In the genomic region with DNA sequence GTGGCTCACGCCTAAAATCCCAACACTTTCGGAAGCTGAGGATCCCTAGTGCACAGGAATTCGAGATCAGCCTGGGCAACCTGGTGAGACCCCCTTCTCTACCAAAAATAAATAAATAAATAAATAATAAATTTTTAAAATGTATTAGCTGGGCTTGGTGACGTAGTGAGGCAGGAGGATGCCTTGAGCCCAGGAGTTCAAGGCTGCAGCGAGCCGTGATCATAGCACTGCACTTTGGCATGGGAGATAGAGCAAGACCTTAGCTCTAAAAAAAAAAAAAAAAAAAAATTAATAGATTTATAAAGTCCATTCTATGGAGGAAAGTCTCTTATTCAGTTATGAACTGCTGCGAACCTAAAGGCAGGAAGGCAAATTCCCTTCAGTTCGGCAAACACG, we compare ENCODE assay signal across 8 cellular contexts. TPM values are rescaled to one million over a fixed set of nuclear protein-coding genes. Genes with fewer than 3 reads are reported as not detected.
DNase-seq lines count a peak whose midpoint lies in the region; ATAC-seq and TF ChIP-seq lines count a peak whose summit lies in the region.

No MANE protein-coding gene starts in this region.

- H2AK5ac ChIP-seq in neuronal stem cell (ENCODE audit: low read depth, low read length), result no peak overlapping the region

- CTCF ChIA-PET in CD4-positive, alpha-beta T cell (lab: Charles Lee), result no interaction called here

- H3K4me1 Mint-ChIP-seq in CD4-positive, alpha-beta T cell (ENCODE audit: low read depth), result peaks cover 17% of the 10 kb centered on the region
- peaks cover 15% of the 10 kb centered on the region for H3K4me1 Mint-ChIP-seq in endothelial cell (ENCODE audit: unreplicated experiment)

- POLR2A ChIA-PET in CD4-positive, alpha-beta T cell (lab: Charles Lee), result interaction anchor here (0.8 to 1.3 kb wide), 4 partner anchors 13 to 187 kb away, joined by 3 to 6 read pairs (median 4); a partner anchor contains a TSS

- no peak for DNase-seq in CD4-positive, alpha-beta T cell
- no peak for DNase-seq in endothelial cell (ENCODE audit: low spot score)
- no peak for DNase-seq in neuronal stem cell (ENCODE audit: low spot score)
- no peak for DNase-seq in stimulated activated CD4-positive, alpha-beta T cell treated with anti-CD3 and anti-CD28 coated beads, Interleukin-2, amount 100 ng/mL, for 48 hours
- no peak for DNase-seq in CD1c-positive myeloid dendritic cell (ENCODE audit: extremely low spot score)

- H2BK15ac ChIP-seq in neuronal stem cell (ENCODE audit: low read length), result no peak overlapping the region

- peak overlapping the region; percentile 95 for H3K4me3 Mint-ChIP-seq in CD4-positive, alpha-beta T cell
- H3K4me3 Mint-ChIP-seq in endothelial cell (ENCODE audit: unreplicated experiment), result peak overlapping the region; percentile 92

- peaks cover 6% of the 10 kb centered on the region for H3K79me1 ChIP-seq in neuronal stem cell (ENCODE audit: low read depth, low read length)

- WGBS in neuronal stem cell (ENCODE audit: extremely low coverage in 2 of 2, insufficient read length in 2 of 2, insufficient replicate concordance in 1 of 2), 2 donors, result no CpG with 5 or more reads among the region's 9 CpGs

- no peak overlapping the region for H3K14ac ChIP-seq in neuronal stem cell (ENCODE audit: low read length)

- no peak overlapping the region for H3K23ac ChIP-seq in neuronal stem cell (ENCODE audit: low read depth, low read length, poor library complexity)

- H3K4me3 ChIP-seq in OCI-LY1 (ENCODE audit: low read depth, low read length, poor library complexity, severe bottlenecking) (peak overlapping the region; percentile 75), neuronal stem cell (ENCODE audit: low read length in 2 of 2) (peak overlapping the region; percentile 81 to 100)

- H4K8ac ChIP-seq in neuronal stem cell (ENCODE audit: low read depth, low read length), result no peak overlapping the region

- peak overlapping the region; percentile 55 for H3K18ac ChIP-seq in neuronal stem cell (ENCODE audit: low read length)

- no peaks in the 10 kb centered on the region for H3K36me3 Mint-ChIP-seq in CD4-positive, alpha-beta T cell (ENCODE audit: low read depth)
- peaks cover 15% of the 10 kb centered on the region for H3K36me3 Mint-ChIP-seq in endothelial cell (ENCODE audit: low read depth, unreplicated experiment)

- H2AFZ ChIP-seq in OCI-LY1 (ENCODE audit: low read length) (peak overlapping the region; percentile 8; the same call in 1 of the 2 replicates), neuronal stem cell (ENCODE audit: low read length) (peak overlapping the region; percentile 87)

- no peak for TF ChIP-seq CTCF in CD4-positive, alpha-beta T cell (IDR thresholded peaks at IDR 0.05)
- no peak for TF ChIP-seq CTCF in OCI-LY1 (IDR thresholded peaks at IDR 0.05; ENCODE audit: low read length)
- TF ChIP-seq CTCF in endothelial cell (IDR thresholded peaks at IDR 0.05; ENCODE audit: unreplicated experiment), result no peak

- H2BK120ac ChIP-seq in neuronal stem cell (ENCODE audit: low read depth, low read length), result no peak overlapping the region

- no peak overlapping the region for H2BK12ac ChIP-seq in neuronal stem cell (ENCODE audit: low read length)

- no peaks in the 10 kb centered on the region for H3K27me3 Mint-ChIP-seq in CD4-positive, alpha-beta T cell
- peaks cover 13% of the 10 kb centered on the region for H3K27me3 Mint-ChIP-seq in endothelial cell (ENCODE audit: unreplicated experiment)

- peaks cover 6% of the 10 kb centered on the region; the same call in 1 of the 2 replicates for H3F3A ChIP-seq in OCI-LY1 (ENCODE audit: insufficient read depth, low read length)

- no peak overlapping the region for H4K91ac ChIP-seq in neuronal stem cell (ENCODE audit: low read depth, low read length, poor library complexity)

- H3K4ac ChIP-seq in neuronal stem cell (ENCODE audit: low read length), result no peak overlapping the region

- no peak for ATAC-seq in CD4-positive, alpha-beta T cell (ENCODE audit: poor library complexity)
- ATAC-seq in HG02852 (IDR thresholded peaks at IDR 0.05; ENCODE audit: unreplicated experiment) (no peak), HG03565 (IDR thresholded peaks at IDR 0.05; ENCODE audit: unreplicated experiment) (no peak)

- no peaks in the 10 kb centered on the region for H3K9me3 ChIP-seq in CD4-positive, alpha-beta T cell (ENCODE audit: control insufficient read depth, low read length)
- H3K9me3 ChIP-seq in OCI-LY1 (ENCODE audit: low read length) (no peaks in the 10 kb centered on the region), neuronal stem cell (replicated peaks in 1 of 2; ENCODE audit: control insufficient read depth in 2 of 2, insufficient read depth in 1 of 2, low read depth in 1 of 2, low read length in 2 of 2) (peaks cover 0 to 12% of the 10 kb centered on the region in 2 donors)

- H3K4me1 ChIP-seq in OCI-LY1 (ENCODE audit: insufficient read depth, low read length, severe bottlenecking) (peaks cover 24% of the 10 kb centered on the region), neuronal stem cell (ENCODE audit: control insufficient read depth in 2 of 2, insufficient read depth in 1 of 2, low read depth in 1 of 2, low read length in 2 of 2) (peaks cover 3 to 9% of the 10 kb centered on the region in 2 donors)

- no peaks in the 10 kb centered on the region for H3K27me3 ChIP-seq in CD4-positive, alpha-beta T cell (ENCODE audit: control insufficient read depth, insufficient read depth, low read length)
- H3K27me3 ChIP-seq in OCI-LY1 (ENCODE audit: insufficient read depth, low read length) (no peaks in the 10 kb centered on the region), neuronal stem cell (ENCODE audit: control insufficient read depth in 3 of 3, insufficient read depth in 3 of 3, low read depth in 1 of 3, low read length in 3 of 3) (no peaks in the 10 kb centered on the region)

- H4K20me1 ChIP-seq in OCI-LY1 (ENCODE audit: insufficient read depth, low read length), result no peaks in the 10 kb centered on the region

- H3K79me2 ChIP-seq in OCI-LY1 (ENCODE audit: insufficient read depth, low read length), result no peaks in the 10 kb centered on the region

- H3K27ac ChIP-seq in CD4-positive, alpha-beta T cell (ENCODE audit: low read depth, low read length), result peak overlapping the region; percentile 55
- H3K27ac ChIP-seq in OCI-LY1 (ENCODE audit: low read depth, low read length, poor library complexity, severe bottlenecking) (no peak overlapping the region), neuronal stem cell (replicated peaks; ENCODE audit: low read length) (no peak overlapping the region)

- intact Hi-C loops in CD4-positive, alpha-beta T cell (cut with DNase I, micrococcal nuclease), result loop anchor here (2.0 to 10.0 kb wide), 7 partner anchors 117 to 1141 kb away; a partner anchor contains a TSS

- H3K9me2 ChIP-seq in OCI-LY1 (ENCODE audit: low read depth, low read length), result no peaks in the 10 kb centered on the region

- peak overlapping the region; percentile 79 for H3K4me2 ChIP-seq in OCI-LY1 (ENCODE audit: low read length)
- H3K4me2 ChIP-seq in neuronal stem cell (ENCODE audit: insufficient read depth, low read length, poor library complexity, severe bottlenecking), result peak overlapping the region; percentile 59

- H3K36me3 ChIP-seq in OCI-LY1 (ENCODE audit: insufficient read depth, low read length), result no peaks in the 10 kb centered on the region
- peaks cover 0 to 8% of the 10 kb centered on the region in 2 donors for H3K36me3 ChIP-seq in neuronal stem cell (replicated peaks in 1 of 2; ENCODE audit: control insufficient read depth in 2 of 2, insufficient read depth in 2 of 2, low read length in 2 of 2)

- H3K9me3 Mint-ChIP-seq in CD4-positive, alpha-beta T cell, result no peaks in the 10 kb centered on the region
- no peaks in the 10 kb centered on the region for H3K9me3 Mint-ChIP-seq in endothelial cell (ENCODE audit: unreplicated experiment)

- H3K9ac ChIP-seq in OCI-LY1 (ENCODE audit: low read length) (peak overlapping the region; percentile 73), neuronal stem cell (ENCODE audit: low read depth, low read length, poor library complexity) (peak overlapping the region; percentile 93)

- peak overlapping the region; percentile 83 for H3K27ac Mint-ChIP-seq in CD4-positive, alpha-beta T cell
- H3K27ac Mint-ChIP-seq in endothelial cell (ENCODE audit: unreplicated experiment), result peak overlapping the region; percentile 75

- peak overlapping the region; percentile 10 for H2BK5ac ChIP-seq in neuronal stem cell (ENCODE audit: low read length)

RNA-seq across cellular contexts. Expression of a gene that starts 1.1 kb away (rescaled TPM):
- 10 to 100 TPM; 11.7 to 14.8 TPM for total RNA-seq in CD4-positive, alpha-beta T cell
- total RNA-seq in endothelial cell (ENCODE audit: unreplicated experiment), result 186 TPM
- polyA plus RNA-seq in neuronal stem cell (2013, experiment 1 of 2), result 79.7 TPM
- polyA plus RNA-seq in neuronal stem cell (2013, experiment 2 of 2), result 79.0 TPM

Comparison
In these comparisons a context has a peak if more than half of its experiments do, and no peak if none do; other contexts are left out.
1. RNA of a gene that starts 1.1 kb away (total RNA-seq): 186 TPM in endothelial cell (single experiment); 11.7 to 14.8 TPM in CD4-positive, alpha-beta T cell; every median in the first group is over 10 times any median in the second.